In the genomic region with DNA sequence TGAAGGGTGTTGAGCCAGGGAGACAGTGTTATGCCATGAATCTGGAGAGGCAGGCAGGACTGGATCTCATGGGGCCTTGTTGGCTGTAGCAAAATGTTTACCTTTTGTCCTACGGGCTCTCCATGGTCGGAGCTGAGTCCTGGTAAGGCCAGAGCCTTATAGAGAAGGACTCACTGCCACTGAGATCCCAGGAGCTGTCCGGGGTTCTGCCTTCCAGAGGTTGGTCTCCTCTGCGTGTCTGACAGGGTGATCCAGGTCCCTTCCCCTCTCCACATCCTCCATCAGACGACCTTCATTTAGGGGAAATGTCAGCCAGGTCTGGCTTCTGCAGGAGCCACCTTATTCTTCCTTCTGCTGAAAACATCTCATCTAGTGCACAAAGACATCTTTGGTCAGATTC, we compare ENCODE assay signal across 28 cellular contexts.
"Had no signal": no experiment of that assay in that cellular context is flagged by ENCODE, and none has a peak within 500 bp of the region (broad histone marks: within the 10 kb centered on the region; RNA-seq: fewer than 3 reads in every experiment).

No MANE protein-coding gene starts in this region.

- ATAC-seq: activated CD4-positive, CD25-positive, alpha-beta regulatory T cell treated with anti-CD3 and anti-CD28 coated beads, Interleukin-2, amount 50 U/mL, for 24 hours; left ventricle myocardium superior; mucosa of descending colon had no signal

- H3K4me3 Mint-ChIP-seq: activated CD4-positive, alpha-beta memory T cell treated with anti-CD3 and anti-CD28 coated beads for 36 hours; activated CD4-positive, alpha-beta T cell treated with anti-CD3 and anti-CD28 coated beads, Interleukin-2, amount 10 ng/mL, durations not matched to agents 24 days and 14 days; activated naive CD4-positive, alpha-beta T cell treated with anti-CD3 and anti-CD28 coated beads, Interleukin-2, amount 10 ng/mL, durations not matched to agents 7 days and 5 days; activated T-helper 1 cell treated with anti-CD3 and anti-CD28 coated beads, Interleukin-12 subunit alpha, Interleukin-12 subunit beta, Interleukin-2, Interleukin-4 antibody, amounts not matched to agents 30 ng/mL and 10 ng/mL and 1 ng/mL, durations not matched to agents 14 hours and 24 hours and 36 hours; dendritic cell treated with granulocyte-macrophage colony-stimulating factor and Interleukin-4, amounts not matched to agents 40 ng/mL and 50 ng/mL, for 4 days; natural killer cell treated with Interleukin-12 subunit alpha and Interleukin-12 subunit beta and Interleukin-15 and Interleukin-18, amount 100 ng/mL, for 72 hours; stimulated activated naive B cell treated with anti-CD40 and anti-IgM and Interleukin-4, amounts not matched to agents 10 μg/mL and 1 μg/mL and 100 μg/mL, for 72 hours had no signal

- H3K4me3 ChIP-seq: esophagus squamous epithelium, mucosa of descending colon, sigmoid colon, stomach, thyroid gland, upper lobe of left lung, vagina had no signal

- H3K27ac ChIP-seq: epithelial cell of prostate, esophagus squamous epithelium, neutrophil, sigmoid colon, stomach, thyroid gland, upper lobe of left lung, vagina had no signal

- H3K27me3 Mint-ChIP-seq: activated CD4-positive, alpha-beta memory T cell treated with anti-CD3 and anti-CD28 coated beads for 36 hours; activated CD4-positive, alpha-beta T cell treated with anti-CD3 and anti-CD28 coated beads, Interleukin-2, amount 10 ng/mL, durations not matched to agents 24 days and 14 days; activated naive CD4-positive, alpha-beta T cell treated with anti-CD3 and anti-CD28 coated beads, Interleukin-2, amount 10 ng/mL, durations not matched to agents 7 days and 5 days; dendritic cell treated with granulocyte-macrophage colony-stimulating factor and Interleukin-4, amounts not matched to agents 40 ng/mL and 50 ng/mL, for 4 days; natural killer cell treated with Interleukin-12 subunit alpha and Interleukin-12 subunit beta and Interleukin-15 and Interleukin-18, amount 100 ng/mL, for 72 hours; stimulated activated naive B cell treated with anti-CD40 and anti-IgM and Interleukin-4, amounts not matched to agents 10 μg/mL and 1 μg/mL and 100 μg/mL, for 72 hours had no signal

- H3K4me1 Mint-ChIP-seq: activated CD4-positive, alpha-beta T cell treated with anti-CD3 and anti-CD28 coated beads, Interleukin-2, amount 10 ng/mL, durations not matched to agents 24 days and 14 days; activated naive CD4-positive, alpha-beta T cell treated with anti-CD3 and anti-CD28 coated beads, Interleukin-2, amount 10 ng/mL, durations not matched to agents 7 days and 5 days; stimulated activated naive B cell treated with anti-CD40 and anti-IgM and Interleukin-4, amounts not matched to agents 10 μg/mL and 1 μg/mL and 100 μg/mL, for 72 hours had no signal

- H3K27ac Mint-ChIP-seq: activated CD4-positive, alpha-beta memory T cell treated with anti-CD3 and anti-CD28 coated beads for 36 hours; activated CD4-positive, alpha-beta T cell treated with anti-CD3 and anti-CD28 coated beads, Interleukin-2, amount 10 ng/mL, durations not matched to agents 24 days and 14 days; activated naive CD4-positive, alpha-beta T cell treated with anti-CD3 and anti-CD28 coated beads, Interleukin-2, amount 10 ng/mL, durations not matched to agents 7 days and 5 days; activated T-helper 1 cell treated with anti-CD3 and anti-CD28 coated beads, Interleukin-12 subunit alpha, Interleukin-12 subunit beta, Interleukin-2, Interleukin-4 antibody, amounts not matched to agents 30 ng/mL and 10 ng/mL and 1 ng/mL, durations not matched to agents 14 hours and 24 hours and 36 hours; dendritic cell treated with granulocyte-macrophage colony-stimulating factor and Interleukin-4, amounts not matched to agents 40 ng/mL and 50 ng/mL, for 4 days; natural killer cell treated with Interleukin-12 subunit alpha and Interleukin-12 subunit beta and Interleukin-15 and Interleukin-18, amount 100 ng/mL, for 72 hours; stimulated activated naive B cell treated with anti-CD40 and anti-IgM and Interleukin-4, amounts not matched to agents 10 μg/mL and 1 μg/mL and 100 μg/mL, for 72 hours had no signal

- H3K9me3 ChIP-seq: esophagus squamous epithelium, mucosa of descending colon, neutrophil, sigmoid colon, stomach, thyroid gland, upper lobe of left lung, vagina had no signal

- H3K36me3 ChIP-seq: esophagus squamous epithelium, neutrophil, sigmoid colon, stomach, thyroid gland, upper lobe of left lung, vagina had no signal

- H3K4me1 ChIP-seq: esophagus squamous epithelium, sigmoid colon, stomach, thyroid gland, upper lobe of left lung, vagina had no signal

- H3K9me3 Mint-ChIP-seq: activated CD4-positive, alpha-beta memory T cell treated with anti-CD3 and anti-CD28 coated beads for 36 hours; activated CD4-positive, alpha-beta T cell treated with anti-CD3 and anti-CD28 coated beads, Interleukin-2, amount 10 ng/mL, durations not matched to agents 24 days and 14 days; activated T-helper 1 cell treated with anti-CD3 and anti-CD28 coated beads, Interleukin-12 subunit alpha, Interleukin-12 subunit beta, Interleukin-2, Interleukin-4 antibody, amounts not matched to agents 30 ng/mL and 10 ng/mL and 1 ng/mL, durations not matched to agents 14 hours and 24 hours and 36 hours; dendritic cell treated with granulocyte-macrophage colony-stimulating factor and Interleukin-4, amounts not matched to agents 40 ng/mL and 50 ng/mL, for 4 days; natural killer cell treated with Interleukin-12 subunit alpha and Interleukin-12 subunit beta and Interleukin-15 and Interleukin-18, amount 100 ng/mL, for 72 hours had no signal

- DNase-seq: activated CD4-positive, alpha-beta memory T cell treated with anti-CD3 and anti-CD28 coated beads for 36 hours; activated CD4-positive, alpha-beta T cell treated with anti-CD3 and anti-CD28 coated beads, Interleukin-2, amount 10 ng/mL, durations not matched to agents 24 days and 14 days; activated CD8-positive, alpha-beta memory T cell treated with anti-CD3 and anti-CD28 coated beads, Interleukin-2, amount 50 U/mL, for 4 hours; activated effector memory CD4-positive, alpha-beta T cell treated with anti-CD3 and anti-CD28 coated beads, Interleukin-2, amount 50 U/mL, for 16 hours; activated naive CD4-positive, alpha-beta T cell treated with anti-CD3 and anti-CD28 coated beads, Interleukin-2, amount 10 ng/mL, durations not matched to agents 7 days and 5 days; activated T-cell treated with anti-CD3 and anti-CD28 coated beads, Interleukin-2, amount 50 U/mL, for 1 hour; amniotic stem cell; central memory CD4-positive, alpha-beta T cell; esophagus squamous epithelium; foreskin melanocyte; islet precursor cell; left ventricle myocardium superior; mucosa of descending colon; sigmoid colon; small intestine; stimulated activated CD4-positive, alpha-beta T cell treated with anti-CD3 and anti-CD28 coated beads, Interleukin-4, amount 100 ng/mL, for 4 hours; stimulated activated CD8-positive, alpha-beta memory T cell treated with anti-CD3 and anti-CD28 coated beads, Interleukin-4, amount 100 ng/mL, for 48 hours; stimulated activated naive B cell treated with anti-CD40 and anti-IgM and Interleukin-4, amounts not matched to agents 10 μg/mL and 1 μg/mL and 100 μg/mL, for 72 hours; stomach; thyroid gland; upper lobe of left lung had no signal

- H3K27me3 ChIP-seq: neutrophil, sigmoid colon, thyroid gland, upper lobe of left lung, vagina had no signal

- H3K36me3 Mint-ChIP-seq: activated CD4-positive, alpha-beta memory T cell treated with anti-CD3 and anti-CD28 coated beads for 36 hours; activated naive CD4-positive, alpha-beta T cell treated with anti-CD3 and anti-CD28 coated beads, Interleukin-2, amount 10 ng/mL, durations not matched to agents 7 days and 5 days; natural killer cell treated with Interleukin-12 subunit alpha and Interleukin-12 subunit beta and Interleukin-15 and Interleukin-18, amount 100 ng/mL, for 72 hours; stimulated activated naive B cell treated with anti-CD40 and anti-IgM and Interleukin-4, amounts not matched to agents 10 μg/mL and 1 μg/mL and 100 μg/mL, for 72 hours had no signal
